In genomic region chr10:27531336-27531847, GRCh38 we compare ENCODE assay signal across 18 cellular contexts. TPM values are rescaled to one million over a fixed set of nuclear protein-coding genes. Genes with fewer than 3 reads are reported as not detected.
DNase-seq lines count a peak whose midpoint lies in the region; ATAC-seq, FAIRE-seq and TF ChIP-seq lines count a peak whose summit lies in the region.
"Had no signal": no experiment of that assay in that cellular context is flagged by ENCODE, and none has a peak within 500 bp of the region (broad histone marks: within the 10 kb centered on the region; RNA-seq: fewer than 3 reads in every experiment).

No MANE protein-coding gene starts in this region.

- SMC1A ChIA-PET in GM12878 (lab: Charles Lee; ENCODE audit: uncharacterized antibody, unreplicated experiment): interaction anchor here (1.1 to 1.2 kb wide), 2 partner anchors 9 to 171 kb away, joined by 4 read pairs; no protein-coding TSS in a partner anchor

- H4K20me1 ChIP-seq in GM12878 (ENCODE audit: control insufficient read depth, insufficient read depth): no peaks in the 10 kb centered on the region

- CTCF ChIA-PET in GM12878 (lab: Yijun Ruan, JAX): interaction anchor here (0.5 to 0.7 kb wide), 2 partner anchors 319 to 1198 kb away, joined by 3 to 4 read pairs; no protein-coding TSS in a partner anchor

- H3K4me3 ChIP-seq in GM12878 (no peak overlapping the region), neutrophil (ENCODE audit: low read depth in 1 of 2, low read length in 1 of 2) (no peak overlapping the region), lower lobe of right lung (no peak overlapping the region)
- H3K4me3 ChIP-seq: ascending aorta had no signal

- peaks cover 0 to 10% of the 10 kb centered on the region in 2 experiments; a peak in 3 of 4 replicates for H3K36me3 ChIP-seq in GM12878 (ENCODE audit: control insufficient read depth in 2 of 2, insufficient read depth in 2 of 2, low read length in 1 of 2)
- H3K36me3 ChIP-seq in neutrophil: peaks cover 24% of the 10 kb centered on the region
- H3K36me3 ChIP-seq in lower lobe of right lung: peaks cover 14% of the 10 kb centered on the region

- no peak for TF ChIP-seq CTCF in GM12878 (IDR thresholded peaks at IDR 0.05 in 2 of 3, conservative IDR thresholded peaks at IDR 0.05 in 1 of 3; ENCODE audit: control insufficient read depth in 2 of 3, extremely low read depth in 1 of 3, insufficient read depth in 1 of 3, low read depth in 3 of 3, low read length in 3 of 3)
- TF ChIP-seq CTCF in neutrophil (IDR thresholded peaks at IDR 0.05): no peak
- no peak for TF ChIP-seq CTCF in lower lobe of right lung (IDR thresholded peaks at IDR 0.05)

- 93% methylated on average over 3 of the region's 3 CpGs for WGBS in GM12878 (ENCODE audit: insufficient coverage, insufficient replicate concordance, low lambda C conversion rate, missing lambda C conversion rate)

- H3K9ac ChIP-seq in GM12878 (ENCODE audit: control insufficient read depth, insufficient read depth, low read length): no peak overlapping the region

- H3K27me3 ChIP-seq in GM12878 (replicated peaks in 1 of 2; ENCODE audit: control insufficient read depth in 2 of 2, insufficient read depth in 2 of 2, low read length in 1 of 2): no peaks in the 10 kb centered on the region
- H3K27me3 ChIP-seq in neutrophil: no peaks in the 10 kb centered on the region
- no peaks in the 10 kb centered on the region for H3K27me3 ChIP-seq in lower lobe of right lung (ENCODE audit: low read depth)
- H3K27me3 ChIP-seq: ascending aorta had no signal

- intact Hi-C loops in GM12878 (cut with micrococcal nuclease; ENCODE audit: unreplicated experiment) (loop anchor here (10.0 kb wide), 1 partner anchor 1003 kb away; the partner anchor contains the start of gene WAC), lower lobe of right lung (cut with DNase I) (no loop called here)

- FAIRE-seq in GM12878 (lab: Jason Lieb, UNC): no peak

- peak overlapping the region in 1 of 2 donors; percentile 63 for H3K4me3 Mint-ChIP-seq in activated T-cell treated with anti-CD3 and anti-CD28 coated beads, Interleukin-2, amount 50 U/mL, for 72 hours
- no peak overlapping the region for H3K4me3 Mint-ChIP-seq in activated T-cell treated with anti-CD3 and anti-CD28 coated beads, Interleukin-2, amount 50 U/mL, for 4 hours

- H3K27ac ChIP-seq in GM12878 (ENCODE audit: control insufficient read depth, insufficient read depth): no peak overlapping the region
- H3K27ac ChIP-seq in neutrophil: peak overlapping the region; percentile 82
- H3K27ac ChIP-seq in lower lobe of right lung: no peak overlapping the region
- H3K27ac ChIP-seq: ascending aorta had no signal

- H3K4me1 ChIP-seq in GM12878 (ENCODE audit: control insufficient read depth, insufficient read depth, low read length) (no peaks in the 10 kb centered on the region; the same call in 1 of the 2 replicates), neutrophil (ENCODE audit: control insufficient read depth in 1 of 2, insufficient read depth in 1 of 2, low read depth in 1 of 2, low read length in 1 of 2) (peaks cover 14 to 33% of the 10 kb centered on the region in 2 experiments), lower lobe of right lung (peaks cover 9% of the 10 kb centered on the region)
- H3K4me1 ChIP-seq: ascending aorta had no signal

- H2AFZ ChIP-seq in GM12878 (ENCODE audit: control insufficient read depth, low read depth, low read length): no peak overlapping the region

- no peaks in the 10 kb centered on the region for H3K9me3 Mint-ChIP-seq in activated T-cell treated with anti-CD3 and anti-CD28 coated beads, Interleukin-2, amount 50 U/mL, for 72 hours
- no peaks in the 10 kb centered on the region for H3K9me3 Mint-ChIP-seq in activated T-cell treated with anti-CD3 and anti-CD28 coated beads, Interleukin-2, amount 50 U/mL, for 4 hours

- no peak for TF ChIP-seq EP300 in GM12878 (IDR thresholded peaks at IDR 0.05; ENCODE audit: borderline replicate concordance in 1 of 2, control insufficient read depth in 1 of 2, low read depth in 2 of 2, low read length in 2 of 2)

- H3K4me1 Mint-ChIP-seq in activated T-cell treated with anti-CD3 and anti-CD28 coated beads, Interleukin-2, amount 50 U/mL, for 72 hours (ENCODE audit: low read depth): peaks cover 32% of the 10 kb centered on the region
- H3K4me1 Mint-ChIP-seq in activated T-cell treated with anti-CD3 and anti-CD28 coated beads, Interleukin-2, amount 50 U/mL, for 4 hours (ENCODE audit: low read depth): peaks cover 46% of the 10 kb centered on the region

- DNase-seq in activated T-cell treated with anti-CD3 and anti-CD28 coated beads, Interleukin-2, amount 50 U/mL, for 72 hours: no peak
- DNase-seq in activated T-cell treated with anti-CD3 and anti-CD28 coated beads, Interleukin-2, amount 50 U/mL, for 4 hours: no peak
- DNase-seq in OCI-M1 (lab: John Stamatoyannopoulos, UW): peak; percentile 70
- DNase-seq in GM12878 (ENCODE audit: low read depth, low spot score): no peak
- DNase-seq in NCI-H510A treated with DMSO at 0.1 percent for 48 hours (lab: John Stamatoyannopoulos, UW): no peak
- no peak for DNase-seq in lower lobe of right lung
- DNase-seq: activated effector memory CD4-positive, alpha-beta T cell treated with anti-CD3 and anti-CD28 coated beads, Interleukin-2, amount 50 U/mL, for 16 hours; cerebellar nuclear complex; COR-L47; effector CD8-positive, alpha-beta T cell; Kasumi-1; NCI-H1105 treated with DMSO at 0.1 percent for 48 hours; NCI-H526; SW 1271 had no signal

- H3K27ac Mint-ChIP-seq in activated T-cell treated with anti-CD3 and anti-CD28 coated beads, Interleukin-2, amount 50 U/mL, for 72 hours: peak overlapping the region; percentile 79

- no peak for TF ChIP-seq POLR2A in GM12878 (IDR thresholded peaks at IDR 0.05; ENCODE audit: low read depth, low read length)

- no peak overlapping the region for H3K4me2 ChIP-seq in GM12878 (ENCODE audit: control insufficient read depth, insufficient read depth)

- RAD21 ChIA-PET in GM12878 (lab: Charles Lee; ENCODE audit: unreplicated experiment): interaction anchor here (1.5 kb wide), 1 partner anchor 27 kb away, joined by 3 read pairs; the partner anchor contains the start of gene RAB18

- peaks cover 4% of the 10 kb centered on the region for H3K79me2 ChIP-seq in GM12878 (ENCODE audit: control insufficient read depth, insufficient read depth, low read length)

- H3K27me3 Mint-ChIP-seq in activated T-cell treated with anti-CD3 and anti-CD28 coated beads, Interleukin-2, amount 50 U/mL, for 72 hours (ENCODE audit: low read depth): no peaks in the 10 kb centered on the region
- no peaks in the 10 kb centered on the region for H3K27me3 Mint-ChIP-seq in activated T-cell treated with anti-CD3 and anti-CD28 coated beads, Interleukin-2, amount 50 U/mL, for 4 hours (ENCODE audit: low read depth)

- no TSS peak for BruUV-seq in GM12878 (replicated peaks; lab: Mats Ljungman, UMichigan)

- POLR2A ChIA-PET in GM12878 (lab: Charles Lee): no interaction called here

- H3K36me3 Mint-ChIP-seq in activated T-cell treated with anti-CD3 and anti-CD28 coated beads, Interleukin-2, amount 50 U/mL, for 72 hours (ENCODE audit: insufficient read depth in 2 of 2): peaks cover 0 to 3% of the 10 kb centered on the region in 2 donors
- H3K36me3 Mint-ChIP-seq in activated T-cell treated with anti-CD3 and anti-CD28 coated beads, Interleukin-2, amount 50 U/mL, for 4 hours (ENCODE audit: insufficient read depth): peaks cover 21% of the 10 kb centered on the region

- H3K9me3 ChIP-seq in GM12878 (replicated peaks; ENCODE audit: control insufficient read depth, insufficient read depth, low read length) (no peaks in the 10 kb centered on the region; the same call in 2 of the 3 replicates), neutrophil (no peaks in the 10 kb centered on the region), lower lobe of right lung (no peaks in the 10 kb centered on the region)
- H3K9me3 ChIP-seq: ascending aorta had no signal

- no peak for TF ChIP-seq RAD21 in GM12878 (IDR thresholded peaks at IDR 0.05; ENCODE audit: insufficient read depth, low read depth, low read length)

- in situ Hi-C loops in GM12878 (cut with MboI): no loop called here

- no peak for ATAC-seq in activated T-cell treated with anti-CD3 and anti-CD28 coated beads, Interleukin-2, amount 50 U/mL, for 72 hours (replicated peaks in 1 of 2)
- no peak for ATAC-seq in activated T-cell treated with anti-CD3 and anti-CD28 coated beads, Interleukin-2, amount 50 U/mL, for 4 hours
- ATAC-seq in GM12878 (no peak), lower lobe of right lung (no peak), HG02870 (IDR thresholded peaks at IDR 0.05; ENCODE audit: unreplicated experiment) (no peak)
- ATAC-seq: left lobe of liver had no signal

RNA-seq across cellular contexts. Expression of gene RAB18, which starts 27.3 kb away (rescaled TPM):
- 10 to 100 TPM; 51.7 to 68.5 TPM for total RNA-seq in activated T-cell treated with anti-CD3 and anti-CD28 coated beads, Interleukin-2, amount 50 U/mL, for 72 hours
- total RNA-seq in activated T-cell treated with anti-CD3 and anti-CD28 coated beads, Interleukin-2, amount 50 U/mL, for 4 hours: 10 to 100 TPM; 57.7 to 63.2 (median 63.0) TPM
- total RNA-seq in GM12878 (2013; cell fraction: nucleolus; rRNA removed): 75.5 and 80.2 TPM in 2 replicates
- total RNA-seq in GM12878 (2014; rRNA removed) (13.4 and 17.4 TPM in 2 replicates), GM12878 (2014; rRNA removed; fragmentation: Illumina TruSeq; extraction: Trizol) (32.3 and 32.7 TPM in 2 replicates), GM12878 (2021) (46.5 and 47.4 TPM in 2 replicates), lower lobe of right lung (97.2 TPM)
- 8.1 TPM for polyA plus RNA-seq in GM12878 (2011; ENCODE audit: low read depth)
- polyA plus RNA-seq in GM12878 (2011; rRNA removed) (38.7 and 91.6 TPM in 2 replicates), GM12878 (2014; fragmentation: Illumina TruSeq; extraction: Trizol) (31.0 and 35.5 TPM in 2 replicates), GM12878 (2014; fragmentation: Nextera tagmentation; extraction: Ambion mirVana) (10 to 100 TPM; 45.5 to 67.0 TPM), GM12878 (2014; rRNA removed) (21.5 and 26.3 TPM in 2 replicates), GM12878 (2016; fragmentation: Nextera tagmentation; extraction: Ambion mirVana) (10 to 100 TPM; 94.8 to 98.8 TPM)
- polyA plus RNA-seq in GM12878 (2011; cell fraction: cytosol; rRNA removed): 7.4 and 11.3 TPM in 2 replicates
- polyA plus RNA-seq in GM12878 (2011; cell fraction: nucleus; rRNA removed): 13.0 and 14.4 TPM in 2 replicates
- polyA plus RNA-seq in GM12878 (2012): 26.7 and 27.2 TPM in 2 replicates
- 10.8 and 16.4 TPM in 2 replicates for polyA minus RNA-seq in GM12878 (2011; rRNA and poly(A)+ RNA removed)
- 6.9 and 13.3 TPM in 2 replicates for polyA minus RNA-seq in GM12878 (2011; cell fraction: cytosol; rRNA and poly(A)+ RNA removed)
- polyA minus RNA-seq in GM12878 (2011; cell fraction: nucleus; rRNA and poly(A)+ RNA removed): 18.5 and 29.7 TPM in 2 replicates
